Comparison of ENCODE assay signal across 11 cellular contexts in genomic region chr9:19192213-19193028, GRCh38.
"Had no signal": no experiment of that assay in that cellular context is flagged by ENCODE, and none has a peak within 500 bp of the region (broad histone marks: within the 10 kb centered on the region; RNA-seq: fewer than 3 reads in every experiment).

No MANE protein-coding gene starts in this region.

- H3K4me1 ChIP-seq: colonic mucosa, gastroesophageal sphincter, parathyroid adenoma, tibial artery had no signal

- H3K27me3 ChIP-seq: colonic mucosa, gastroesophageal sphincter, tibial artery had no signal

- ATAC-seq: activated CD8-positive, alpha-beta T cell treated with anti-CD3 and anti-CD28 coated beads, Interleukin-2, amount 10 ng/mL, durations not matched to agents 7 days and 5 days; gastroesophageal sphincter had no signal

- DNase-seq: activated CD4-positive, alpha-beta T cell treated with anti-CD3 and anti-CD28 coated beads for 4 hours; activated CD8-positive, alpha-beta T cell treated with anti-CD3 and anti-CD28 coated beads, Interleukin-2, amount 10 ng/mL, durations not matched to agents 7 days and 5 days; activated naive CD4-positive, alpha-beta T cell treated with anti-CD3 and anti-CD28 coated beads for 36 hours; caudate nucleus; colonic mucosa; effector memory CD4-positive, alpha-beta T cell; T-helper 9 cell; tibial artery had no signal

- H3K9me3 Mint-ChIP-seq: activated naive CD4-positive, alpha-beta T cell treated with anti-CD3 and anti-CD28 coated beads for 36 hours had no signal

- H3K27ac ChIP-seq: colonic mucosa, gastroesophageal sphincter, parathyroid adenoma, tibial artery had no signal

- H3K4me3 Mint-ChIP-seq: activated CD8-positive, alpha-beta T cell treated with anti-CD3 and anti-CD28 coated beads, Interleukin-2, amount 10 ng/mL, durations not matched to agents 7 days and 5 days; activated naive CD4-positive, alpha-beta T cell treated with anti-CD3 and anti-CD28 coated beads for 36 hours had no signal

- H3K9ac ChIP-seq: parathyroid adenoma had no signal

- H2AFZ ChIP-seq: parathyroid adenoma had no signal

- H3K79me2 ChIP-seq: parathyroid adenoma had no signal

- H3K27ac Mint-ChIP-seq: activated CD8-positive, alpha-beta T cell treated with anti-CD3 and anti-CD28 coated beads, Interleukin-2, amount 10 ng/mL, durations not matched to agents 7 days and 5 days; activated naive CD4-positive, alpha-beta T cell treated with anti-CD3 and anti-CD28 coated beads for 36 hours had no signal

- H3K4me3 ChIP-seq: colonic mucosa, gastroesophageal sphincter, skin epidermis, tibial artery had no signal

- H3K9me3 ChIP-seq: colonic mucosa, gastroesophageal sphincter, tibial artery had no signal

- H3K36me3 ChIP-seq: colonic mucosa, gastroesophageal sphincter, tibial artery had no signal
